Comparison of ENCODE assay signal across 14 cellular contexts in genomic region chr4:186701788-186702187, GRCh38. TPM values are rescaled to one million over a fixed set of nuclear protein-coding genes. Genes with fewer than 3 reads are reported as not detected.
DNase-seq lines count a peak whose midpoint lies in the region; ATAC-seq and TF ChIP-seq lines count a peak whose summit lies in the region.
"Had no signal": no experiment of that assay in that cellular context is flagged by ENCODE, and none has a peak within 500 bp of the region (broad histone marks: within the 10 kb centered on the region; RNA-seq: fewer than 3 reads in every experiment).

No MANE protein-coding gene starts in this region.

- H3K4me2 ChIP-seq in mammary epithelial cell (ENCODE audit: insufficient read depth, low read depth, low read length): peak overlapping the region; percentile 73
- H3K4me2 ChIP-seq in smooth muscle cell: peak overlapping the region; percentile 56
- H3K4me2 ChIP-seq: BLaER1 had no signal

- 87% methylated on average over 12 of the region's 12 CpGs for WGBS in HUES64
- WGBS in mammary epithelial cell (ENCODE audit: low coverage, missing lambda C conversion rate): 42% methylated on average over 10 of the region's 12 CpGs
- WGBS in smooth muscle cell (ENCODE audit: low lambda C conversion rate): 86% methylated on average over 12 of the region's 12 CpGs

- H3K9ac ChIP-seq in HUES64 (ENCODE audit: low read depth, low read length) (no peak overlapping the region), mammary epithelial cell (ENCODE audit: insufficient read depth, low read length) (peak overlapping the region; percentile 52), smooth muscle cell (ENCODE audit: low read depth) (no peak overlapping the region)
- H3K9ac ChIP-seq: BLaER1 had no signal

- H3K36me3 ChIP-seq in HUES64 (ENCODE audit: insufficient read depth, low read length) (peaks cover 64% of the 10 kb centered on the region), mammary epithelial cell (ENCODE audit: insufficient read depth, low read length) (peaks cover 39% of the 10 kb centered on the region), mucosa of descending colon (ENCODE audit: low read depth) (no peaks in the 10 kb centered on the region), smooth muscle cell (ENCODE audit: low read depth) (peaks cover 6% of the 10 kb centered on the region)
- H3K36me3 ChIP-seq: ovary had no signal

- H2AFZ ChIP-seq in mammary epithelial cell (ENCODE audit: low read depth, low read length): no peak overlapping the region
- H2AFZ ChIP-seq in smooth muscle cell (ENCODE audit: low read depth): no peak overlapping the region

- no peak for DNase-seq in mammary epithelial cell
- peak in 1 of 3 donors; percentile 48 for DNase-seq in mucosa of descending colon
- no peak for DNase-seq in smooth muscle cell (lab: John Stamatoyannopoulos, UW; ENCODE audit: unreplicated experiment)
- DNase-seq in NCI-H128 (lab: John Stamatoyannopoulos, UW; ENCODE audit: unreplicated experiment): no peak
- no peak for DNase-seq in GDM1 (lab: John Stamatoyannopoulos, UW)
- DNase-seq: activated CD4-positive, alpha-beta memory T cell treated with anti-CD3 and anti-CD28 coated beads, Interleukin-2, amount 10 ng/mL, durations not matched to agents 7 days and 5 days; NCI-H187; NCI-H526 treated with DMSO at 0.1 percent for 48 hours; RPMI8226 had no signal

- TF ChIP-seq CTCF in mammary epithelial cell (conservative IDR thresholded peaks at IDR 0.05 in 1 of 2, IDR thresholded peaks at IDR 0.05 in 1 of 2; ENCODE audit: extremely low read depth in 1 of 2, insufficient read depth in 1 of 2, low read depth in 1 of 2, low read length in 2 of 2) (no peak), mucosa of descending colon (IDR thresholded peaks at IDR 0.05) (no peak), smooth muscle cell (IDR thresholded peaks at IDR 0.05; ENCODE audit: borderline replicate concordance, insufficient read depth, poor library complexity, severe bottlenecking) (no peak)

- intact Hi-C loops in mammary epithelial cell (cut with micrococcal nuclease) (no loop called here), mucosa of descending colon (cut with DNase I, micrococcal nuclease) (loop anchor here in 1 of 2 donors (10.0 kb wide), 1 partner anchor 47 kb away; no protein-coding TSS in a partner anchor)

- H3K27me3 ChIP-seq in HUES64 (ENCODE audit: insufficient read depth, low read length) (no peaks in the 10 kb centered on the region), mammary epithelial cell (ENCODE audit: insufficient read depth, low read length) (no peaks in the 10 kb centered on the region), smooth muscle cell (ENCODE audit: low read depth) (no peaks in the 10 kb centered on the region)
- H3K27me3 ChIP-seq: BLaER1, ovary had no signal

- H3K27ac ChIP-seq in HUES64 (ENCODE audit: low read depth, low read length): peak overlapping the region; percentile 48; the same call in 1 of the 2 replicates
- H3K27ac ChIP-seq in mammary epithelial cell (ENCODE audit: insufficient read depth, low read depth, low read length): no peak overlapping the region
- peak overlapping the region; percentile 74 for H3K27ac ChIP-seq in smooth muscle cell (ENCODE audit: low read depth)
- H3K27ac ChIP-seq: BLaER1 had no signal

- dilution Hi-C loops in mammary epithelial cell (cut with HindIII; ENCODE audit: low sequenced_read_pairs): loop anchor here (5.0 kb wide), 1 partner anchor 44 kb away; no protein-coding TSS in a partner anchor

- ATAC-seq in mucosa of descending colon (peak; percentile 6), GM21717 (IDR thresholded peaks at IDR 0.05; ENCODE audit: unreplicated experiment) (no peak), GM21786 (IDR thresholded peaks at IDR 0.05; ENCODE audit: unreplicated experiment) (no peak)

- CTCF ChIA-PET in mammary epithelial cell (lab: Charles Lee; ENCODE audit: low non-redundant PET): no interaction called here

- peaks cover 11% of the 10 kb centered on the region for H3F3A ChIP-seq in smooth muscle cell (ENCODE audit: low read depth)

- H3K9me3 ChIP-seq in HUES64 (ENCODE audit: insufficient read depth, low read depth, low read length) (no peaks in the 10 kb centered on the region), mammary epithelial cell (replicated peaks; ENCODE audit: insufficient read depth, low read length) (no peaks in the 10 kb centered on the region), mucosa of descending colon (no peaks in the 10 kb centered on the region), smooth muscle cell (replicated peaks; ENCODE audit: low read depth) (no peaks in the 10 kb centered on the region)
- H3K9me3 ChIP-seq: ovary had no signal

- H4K20me1 ChIP-seq in mammary epithelial cell (ENCODE audit: insufficient read depth, low read length) (peaks cover 33% of the 10 kb centered on the region), smooth muscle cell (ENCODE audit: low read depth) (peaks cover 100% of the 10 kb centered on the region)

- in situ Hi-C loops in mammary epithelial cell (cut with MboI; ENCODE audit: low sequenced_read_pairs in 2 of 2): no loop called here

- peaks cover 50% of the 10 kb centered on the region for H3K4me1 ChIP-seq in HUES64 (ENCODE audit: insufficient read depth, low read length)
- peaks cover 47% of the 10 kb centered on the region for H3K4me1 ChIP-seq in mammary epithelial cell (ENCODE audit: insufficient read depth, low read length)
- peaks cover 46% of the 10 kb centered on the region for H3K4me1 ChIP-seq in mucosa of descending colon (ENCODE audit: low read depth)
- H3K4me1 ChIP-seq in smooth muscle cell (ENCODE audit: low read depth): peaks cover 49% of the 10 kb centered on the region
- H3K4me1 ChIP-seq: BLaER1 had no signal

- BruUV-seq in mammary epithelial cell (replicated peaks; lab: Mats Ljungman, UMichigan): no TSS peak

- H3K79me2 ChIP-seq in mammary epithelial cell (ENCODE audit: insufficient read depth, low read length) (peaks cover 100% of the 10 kb centered on the region), smooth muscle cell (ENCODE audit: low read depth) (peaks cover 97% of the 10 kb centered on the region)

- H3K4me3 ChIP-seq in HUES64 (ENCODE audit: low read length) (no peak overlapping the region), mammary epithelial cell (replicated peaks in 1 of 3; ENCODE audit: insufficient read depth in 1 of 3, low read depth in 2 of 3, low read length in 3 of 3) (no peak overlapping the region), mucosa of descending colon (no peak overlapping the region), smooth muscle cell (no peak overlapping the region)
- H3K4me3 ChIP-seq: BLaER1, ovary had no signal

RNA-seq across cellular contexts. Expression of gene FAT1, which starts 21.9 kb away (rescaled TPM):
- polyA plus RNA-seq in HUES64 (2013, experiment 1 of 2): 50.1 TPM
- polyA plus RNA-seq in HUES64 (2013, experiment 2 of 2): 58.0 TPM
- 1,000 to 10,000 TPM in 1 of 2 donors, 100 to 1,000 TPM in 1; 773 to 1,267 TPM for total RNA-seq in mammary epithelial cell
- polyA plus RNA-seq in mammary epithelial cell: 307 TPM
- 1,946 TPM for polyA minus RNA-seq in mammary epithelial cell
- 100 to 1,000 TPM; 241 to 337 (median 259) TPM for total RNA-seq in mucosa of descending colon
- 359 and 395 TPM in 2 replicates for total RNA-seq in smooth muscle cell
- 42.4 and 65.1 TPM in 2 replicates for polyA plus RNA-seq in smooth muscle cell
